In the genomic region with DNA sequence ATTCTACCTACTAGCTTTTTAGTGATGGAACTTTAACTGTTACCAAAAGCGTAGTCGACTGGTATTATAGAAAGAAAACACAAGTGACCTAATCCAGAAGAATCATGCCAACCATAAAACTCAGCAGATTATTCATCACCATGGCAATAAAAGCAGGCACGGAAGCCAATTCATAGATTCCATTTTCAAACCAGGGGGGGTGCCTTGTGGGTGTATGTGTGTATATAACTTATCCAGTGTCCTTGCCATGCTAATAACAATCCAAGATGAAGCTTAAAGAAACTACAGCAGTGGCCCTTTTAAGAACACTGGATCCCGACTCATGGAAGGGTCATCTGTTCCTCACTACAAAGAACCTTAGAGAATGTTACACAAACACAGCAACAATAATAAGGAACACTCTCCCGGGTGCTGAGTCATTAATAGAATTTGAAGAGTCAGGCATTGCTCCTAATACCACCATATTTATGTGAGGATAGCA, we compare ENCODE assay signal across 12 cellular contexts.
A peak's percentile ranks its signal among the peaks of the same experiment; 100 is the strongest.
DNase-seq lines count a peak whose midpoint lies in the region; ATAC-seq and TF ChIP-seq lines count a peak whose summit lies in the region.
"Had no signal": no experiment of that assay in that cellular context is flagged by ENCODE, and none has a peak within 500 bp of the region (broad histone marks: within the 10 kb centered on the region; RNA-seq: fewer than 3 reads in every experiment).

No MANE protein-coding gene starts in this region.

- H2AFZ ChIP-seq in MM.1S (ENCODE audit: low read length): no peak overlapping the region

- DNase-seq in AG10803 (ENCODE audit: low read depth) (peak; percentile 77), M059J (ENCODE audit: low read depth) (peak; percentile 88), dermis blood vessel endothelial cell (peak; percentile 86), myocyte (ENCODE audit: low read depth) (peak; percentile 67), MM.1S (no peak), Right ventricle myocardium inferior (ENCODE audit: missing footprints) (no peak)
- DNase-seq: activated CD8-positive, alpha-beta memory T cell treated with anti-CD3 and anti-CD28 coated beads, Interleukin-2, amount 50 U/mL, for 4 hours; COR-L47; NCI-H2029 treated with DMSO at 0.1 percent for 48 hours had no signal

- H3K79me2 ChIP-seq in MM.1S (ENCODE audit: low read length): no peaks in the 10 kb centered on the region

- H3K4me3 ChIP-seq in AG10803 (ENCODE audit: low read length): no peak overlapping the region
- no peak overlapping the region for H3K4me3 ChIP-seq in MM.1S (ENCODE audit: low read length)
- H3K4me3 ChIP-seq: lung had no signal

- no peaks in the 10 kb centered on the region for H3K27me3 ChIP-seq in MM.1S (replicated peaks; ENCODE audit: insufficient read depth, low read length)

- no peak for ATAC-seq in Right ventricle myocardium inferior
- no peak for ATAC-seq in HG02885 (IDR thresholded peaks at IDR 0.05; ENCODE audit: poor library complexity, unreplicated experiment)
- ATAC-seq in HG02571 (IDR thresholded peaks at IDR 0.05; ENCODE audit: unreplicated experiment): no peak

- H3K4me2 ChIP-seq in MM.1S (ENCODE audit: low read depth, low read length): no peak overlapping the region

- no peaks in the 10 kb centered on the region for H4K20me1 ChIP-seq in MM.1S (ENCODE audit: insufficient read depth, low read length)

- no peaks in the 10 kb centered on the region for H3K9me3 ChIP-seq in MM.1S (replicated peaks; ENCODE audit: insufficient read depth, low read length)

- H3K36me3 ChIP-seq in MM.1S (replicated peaks; ENCODE audit: insufficient read depth, low read length): no peaks in the 10 kb centered on the region

- TF ChIP-seq CTCF in AG10803 (conservative IDR thresholded peaks at IDR 0.05; ENCODE audit: low read length): no peak
- TF ChIP-seq CTCF in MM.1S (IDR thresholded peaks at IDR 0.05; ENCODE audit: low read length): no peak

- no peaks in the 10 kb centered on the region for H3K4me1 ChIP-seq in MM.1S (ENCODE audit: low read length)

- H3K27ac ChIP-seq in MM.1S (ENCODE audit: low read length): no peak overlapping the region

- intact Hi-C loops in Right ventricle myocardium inferior (cut with DNase I): no loop called here

- H3F3A ChIP-seq in MM.1S (ENCODE audit: insufficient read depth, low read length): no peaks in the 10 kb centered on the region

- no peak overlapping the region for H3K9ac ChIP-seq in MM.1S (ENCODE audit: low read length)

- H3K9me2 ChIP-seq in MM.1S (replicated peaks; ENCODE audit: insufficient read depth, low read length): no peaks in the 10 kb centered on the region

Comparison
In these comparisons a context has a peak if more than half of its experiments do, and no peak if none do; other contexts are left out.
1. DNase-seq: peak in AG10803 (single experiment), M059J (single experiment), dermis blood vessel endothelial cell (single experiment) and myocyte (single experiment); none in MM.1S (single experiment) and Right ventricle myocardium inferior (single experiment).